ENCODE assay signal across 13 cellular contexts in genomic region chr3:53242155-53242554, GRCh38. TPM values are rescaled to one million over a fixed set of nuclear protein-coding genes. Genes with fewer than 3 reads are reported as not detected.
DNase-seq lines count a peak whose midpoint lies in the region; ATAC-seq and TF ChIP-seq lines count a peak whose summit lies in the region.
"Had no signal": no experiment of that assay in that cellular context is flagged by ENCODE, and none has a peak within 500 bp of the region (broad histone marks: within the 10 kb centered on the region; RNA-seq: fewer than 3 reads in every experiment).

No MANE protein-coding gene starts in this region.

- WGBS in thyroid gland, 2 donors: 84 to 93% methylated on average over 6 to 7 of the region's 7 CpGs

- no peak overlapping the region for H3K4me3 ChIP-seq in thyroid gland (replicated peaks in 1 of 3)

- H3K36me3 ChIP-seq in thyroid gland: peaks cover 37 to 45% of the 10 kb centered on the region in 2 donors

- H3K4me3 Mint-ChIP-seq in activated CD8-positive, alpha-beta T cell treated with anti-CD3 and anti-CD28 coated beads, Interleukin-2, amount 10 ng/mL, durations not matched to agents 7 days and 5 days: no peak overlapping the region
- no peak overlapping the region for H3K4me3 Mint-ChIP-seq in activated CD8-positive, alpha-beta T cell treated with anti-CD3 and anti-CD28 coated beads for 36 hours
- H3K4me3 Mint-ChIP-seq in dendritic cell treated with granulocyte-macrophage colony-stimulating factor and Interleukin-4, amounts not matched to agents 40 ng/mL and 50 ng/mL, for 4 days: no peak overlapping the region
- H3K4me3 Mint-ChIP-seq in memory B cell: no peak overlapping the region
- no peak overlapping the region for H3K4me3 Mint-ChIP-seq in stimulated activated naive B cell treated with anti-CD40 and anti-IgM and Interleukin-4, amounts not matched to agents 10 μg/mL and 1 μg/mL and 100 μg/mL, for 72 hours

- DNase-seq in activated CD8-positive, alpha-beta T cell treated with anti-CD3 and anti-CD28 coated beads, Interleukin-2, amount 10 ng/mL, durations not matched to agents 7 days and 5 days: no peak
- DNase-seq in activated CD8-positive, alpha-beta T cell treated with anti-CD3 and anti-CD28 coated beads for 36 hours: no peak
- DNase-seq in memory B cell (ENCODE audit: low spot score in 2 of 2) (no peak), thyroid gland (peak; percentile 64 to 68), NCI-H1417 (lab: John Stamatoyannopoulos, UW) (no peak)
- DNase-seq in stimulated activated naive B cell treated with anti-CD40 and anti-IgM and Interleukin-4, amounts not matched to agents 10 μg/mL and 1 μg/mL and 100 μg/mL, for 72 hours: no peak
- DNase-seq: foreskin fibroblast; islet precursor cell; NCI-H1092 treated with DMSO at 0.1 percent for 48 hours; stimulated activated naive CD4-positive, alpha-beta T cell; WERI-Rb-1 had no signal

- intact Hi-C loops in activated CD8-positive, alpha-beta T cell treated with anti-CD3 and anti-CD28 coated beads for 36 hours (cut with micrococcal nuclease): no loop called here
- intact Hi-C loops in dendritic cell treated with granulocyte-macrophage colony-stimulating factor and Interleukin-4, amounts not matched to agents 40 ng/mL and 50 ng/mL, for 4 days (cut with micrococcal nuclease): no loop called here
- intact Hi-C loops in thyroid gland (cut with DNase I): no loop called here

- no peak for TF ChIP-seq POLR2A in thyroid gland (IDR thresholded peaks at IDR 0.05)

- no peaks in the 10 kb centered on the region for H3K9me3 ChIP-seq in thyroid gland

- peak overlapping the region in 2 of 3 donors; percentile 72 to 85 for H3K27ac ChIP-seq in thyroid gland
- H3K27ac ChIP-seq: WERI-Rb-1 had no signal

- no peaks in the 10 kb centered on the region for H3K27me3 Mint-ChIP-seq in activated CD8-positive, alpha-beta T cell treated with anti-CD3 and anti-CD28 coated beads, Interleukin-2, amount 10 ng/mL, durations not matched to agents 7 days and 5 days (ENCODE audit: low read depth)
- H3K27me3 Mint-ChIP-seq in activated CD8-positive, alpha-beta T cell treated with anti-CD3 and anti-CD28 coated beads for 36 hours: no peaks in the 10 kb centered on the region
- H3K27me3 Mint-ChIP-seq in dendritic cell treated with granulocyte-macrophage colony-stimulating factor and Interleukin-4, amounts not matched to agents 40 ng/mL and 50 ng/mL, for 4 days: no peaks in the 10 kb centered on the region
- H3K27me3 Mint-ChIP-seq in memory B cell: no peaks in the 10 kb centered on the region
- H3K27me3 Mint-ChIP-seq in stimulated activated naive B cell treated with anti-CD40 and anti-IgM and Interleukin-4, amounts not matched to agents 10 μg/mL and 1 μg/mL and 100 μg/mL, for 72 hours: no peaks in the 10 kb centered on the region

- peaks cover 42% of the 10 kb centered on the region for H3K36me3 Mint-ChIP-seq in activated CD8-positive, alpha-beta T cell treated with anti-CD3 and anti-CD28 coated beads, Interleukin-2, amount 10 ng/mL, durations not matched to agents 7 days and 5 days (ENCODE audit: low read depth)
- peaks cover 31% of the 10 kb centered on the region for H3K36me3 Mint-ChIP-seq in activated CD8-positive, alpha-beta T cell treated with anti-CD3 and anti-CD28 coated beads for 36 hours (ENCODE audit: low read depth)
- H3K36me3 Mint-ChIP-seq in dendritic cell treated with granulocyte-macrophage colony-stimulating factor and Interleukin-4, amounts not matched to agents 40 ng/mL and 50 ng/mL, for 4 days (ENCODE audit: low read depth): peaks cover 92% of the 10 kb centered on the region
- peaks cover 12% of the 10 kb centered on the region for H3K36me3 Mint-ChIP-seq in memory B cell
- peaks cover 33 to 53% of the 10 kb centered on the region in 2 donors for H3K36me3 Mint-ChIP-seq in stimulated activated naive B cell treated with anti-CD40 and anti-IgM and Interleukin-4, amounts not matched to agents 10 μg/mL and 1 μg/mL and 100 μg/mL, for 72 hours

- TF ChIP-seq CTCF in activated CD8-positive, alpha-beta T cell treated with anti-CD3 and anti-CD28 coated beads for 36 hours (IDR thresholded peaks at IDR 0.05): no peak
- TF ChIP-seq CTCF in thyroid gland (IDR thresholded peaks at IDR 0.05): no peak

- ATAC-seq in activated CD8-positive, alpha-beta T cell treated with anti-CD3 and anti-CD28 coated beads, Interleukin-2, amount 10 ng/mL, durations not matched to agents 7 days and 5 days: no peak
- no peak for ATAC-seq in activated CD8-positive, alpha-beta T cell treated with anti-CD3 and anti-CD28 coated beads for 36 hours
- ATAC-seq in memory B cell (ENCODE audit: low read depth) (no peak), HG03378 (IDR thresholded peaks at IDR 0.05; ENCODE audit: unreplicated experiment) (no peak)
- no peak for ATAC-seq in stimulated activated naive B cell treated with anti-CD40 and anti-IgM and Interleukin-4, amounts not matched to agents 10 μg/mL and 1 μg/mL and 100 μg/mL, for 72 hours (replicated peaks)

- POLR2A ChIA-PET in activated CD8-positive, alpha-beta T cell treated with anti-CD3 and anti-CD28 coated beads, Interleukin-2, amount 10 ng/mL, durations not matched to agents 7 days and 5 days (lab: Charles Lee): interaction anchor here (0.7 to 1.0 kb wide), 2 partner anchors 13 to 111 kb away, joined by 3 read pairs; no protein-coding TSS in a partner anchor
- POLR2A ChIA-PET in activated CD8-positive, alpha-beta T cell treated with anti-CD3 and anti-CD28 coated beads for 36 hours (lab: Charles Lee): interaction anchor here (5.0 kb wide), 1 partner anchor 11 kb away, joined by 20 read pairs; no protein-coding TSS in a partner anchor

- CTCF ChIA-PET in activated CD8-positive, alpha-beta T cell treated with anti-CD3 and anti-CD28 coated beads, Interleukin-2, amount 10 ng/mL, durations not matched to agents 7 days and 5 days (lab: Charles Lee): no interaction called here
- CTCF ChIA-PET in activated CD8-positive, alpha-beta T cell treated with anti-CD3 and anti-CD28 coated beads for 36 hours (lab: Charles Lee): no interaction called here

- H3K4me1 ChIP-seq in thyroid gland: peaks cover 60 to 76% of the 10 kb centered on the region in 2 donors

- H3K27ac Mint-ChIP-seq in activated CD8-positive, alpha-beta T cell treated with anti-CD3 and anti-CD28 coated beads, Interleukin-2, amount 10 ng/mL, durations not matched to agents 7 days and 5 days: peak overlapping the region; percentile 5
- H3K27ac Mint-ChIP-seq in activated CD8-positive, alpha-beta T cell treated with anti-CD3 and anti-CD28 coated beads for 36 hours: no peak overlapping the region
- peak overlapping the region; percentile 85 for H3K27ac Mint-ChIP-seq in dendritic cell treated with granulocyte-macrophage colony-stimulating factor and Interleukin-4, amounts not matched to agents 40 ng/mL and 50 ng/mL, for 4 days
- H3K27ac Mint-ChIP-seq in memory B cell: peak overlapping the region; percentile 47
- no peak overlapping the region for H3K27ac Mint-ChIP-seq in stimulated activated naive B cell treated with anti-CD40 and anti-IgM and Interleukin-4, amounts not matched to agents 10 μg/mL and 1 μg/mL and 100 μg/mL, for 72 hours

- H3K9me3 Mint-ChIP-seq in activated CD8-positive, alpha-beta T cell treated with anti-CD3 and anti-CD28 coated beads, Interleukin-2, amount 10 ng/mL, durations not matched to agents 7 days and 5 days (ENCODE audit: insufficient read depth): no peaks in the 10 kb centered on the region
- no peaks in the 10 kb centered on the region for H3K9me3 Mint-ChIP-seq in activated CD8-positive, alpha-beta T cell treated with anti-CD3 and anti-CD28 coated beads for 36 hours
- no peaks in the 10 kb centered on the region for H3K9me3 Mint-ChIP-seq in dendritic cell treated with granulocyte-macrophage colony-stimulating factor and Interleukin-4, amounts not matched to agents 40 ng/mL and 50 ng/mL, for 4 days
- H3K9me3 Mint-ChIP-seq in memory B cell: no peaks in the 10 kb centered on the region
- H3K9me3 Mint-ChIP-seq in stimulated activated naive B cell treated with anti-CD40 and anti-IgM and Interleukin-4, amounts not matched to agents 10 μg/mL and 1 μg/mL and 100 μg/mL, for 72 hours: no peaks in the 10 kb centered on the region

- peaks cover 21% of the 10 kb centered on the region for H3K4me1 Mint-ChIP-seq in activated CD8-positive, alpha-beta T cell treated with anti-CD3 and anti-CD28 coated beads, Interleukin-2, amount 10 ng/mL, durations not matched to agents 7 days and 5 days (ENCODE audit: low read depth)
- peaks cover 10% of the 10 kb centered on the region for H3K4me1 Mint-ChIP-seq in activated CD8-positive, alpha-beta T cell treated with anti-CD3 and anti-CD28 coated beads for 36 hours (ENCODE audit: low read depth)
- H3K4me1 Mint-ChIP-seq in dendritic cell treated with granulocyte-macrophage colony-stimulating factor and Interleukin-4, amounts not matched to agents 40 ng/mL and 50 ng/mL, for 4 days (ENCODE audit: low read depth): peaks cover 97% of the 10 kb centered on the region
- H3K4me1 Mint-ChIP-seq in memory B cell: peaks cover 5% of the 10 kb centered on the region
- H3K4me1 Mint-ChIP-seq in stimulated activated naive B cell treated with anti-CD40 and anti-IgM and Interleukin-4, amounts not matched to agents 10 μg/mL and 1 μg/mL and 100 μg/mL, for 72 hours: peaks cover 8 to 24% of the 10 kb centered on the region in 2 donors

- no peaks in the 10 kb centered on the region for H3K27me3 ChIP-seq in thyroid gland

RNA-seq across cellular contexts. Expression of gene TKT, which starts 13.7 kb away (rescaled TPM):
- total RNA-seq in activated CD8-positive, alpha-beta T cell treated with anti-CD3 and anti-CD28 coated beads, Interleukin-2, amount 10 ng/mL, durations not matched to agents 7 days and 5 days: 100 to 1,000 TPM; 315 to 323 TPM
- total RNA-seq in activated CD8-positive, alpha-beta T cell treated with anti-CD3 and anti-CD28 coated beads for 36 hours: 100 to 1,000 TPM; 397 to 417 TPM
- total RNA-seq in thyroid gland: 100 to 1,000 TPM; 468 to 962 (median 800) TPM

Comparison
In these comparisons a context has a peak if more than half of its experiments do, and no peak if none do; other contexts are left out.
1. H3K27ac Mint-ChIP-seq: peak in activated CD8-positive, alpha-beta T cell treated with anti-CD3 and anti-CD28 coated beads, Interleukin-2, amount 10 ng/mL, durations not matched to agents 7 days and 5 days (single experiment), dendritic cell treated with granulocyte-macrophage colony-stimulating factor and Interleukin-4, amounts not matched to agents 40 ng/mL and 50 ng/mL, for 4 days (single experiment) and memory B cell (single experiment); none in activated CD8-positive, alpha-beta T cell treated with anti-CD3 and anti-CD28 coated beads for 36 hours (single experiment) and stimulated activated naive B cell treated with anti-CD40 and anti-IgM and Interleukin-4, amounts not matched to agents 10 μg/mL and 1 μg/mL and 100 μg/mL, for 72 hours (single experiment).
2. DNase-seq: peak in thyroid gland (2 of 2); none in activated CD8-positive, alpha-beta T cell treated with anti-CD3 and anti-CD28 coated beads, Interleukin-2, amount 10 ng/mL, durations not matched to agents 7 days and 5 days (single experiment), activated CD8-positive, alpha-beta T cell treated with anti-CD3 and anti-CD28 coated beads for 36 hours (single experiment), memory B cell (0 of 2), stimulated activated naive B cell treated with anti-CD40 and anti-IgM and Interleukin-4, amounts not matched to agents 10 μg/mL and 1 μg/mL and 100 μg/mL, for 72 hours (single experiment) and NCI-H1417 (0 of 3).